ENCODE assay signal across 18 cellular contexts in genomic region chr4:107647591-107647990, GRCh38.
"Had no signal": no experiment of that assay in that cellular context is flagged by ENCODE, and none has a peak within 500 bp of the region (broad histone marks: within the 10 kb centered on the region; RNA-seq: fewer than 3 reads in every experiment).

No MANE protein-coding gene starts in this region.

- H3K9me3 ChIP-seq: esophagus muscularis mucosa, transverse colon, uterus had no signal

- H3K27ac ChIP-seq: cardiac muscle cell, esophagus muscularis mucosa, transverse colon, uterus, VCaP had no signal

- H3K27me3 ChIP-seq: cardiac muscle cell, esophagus muscularis mucosa, transverse colon, uterus had no signal

- ATAC-seq: activated T-cell treated with anti-CD3 and anti-CD28 coated beads, Interleukin-2, amount 50 U/mL, for 4 hours; left lobe of liver; natural killer cell treated with Interleukin-12 subunit alpha and Interleukin-12 subunit beta and Interleukin-15 and Interleukin-18, amount 100 ng/mL, for 72 hours had no signal

- H3K4me3 ChIP-seq: cardiac muscle cell, esophagus muscularis mucosa, lung, transverse colon, uterus had no signal

- H3K4me1 ChIP-seq: esophagus muscularis mucosa, uterus had no signal

- H3K36me3 ChIP-seq: cardiac muscle cell, uterus had no signal

- DNase-seq: activated CD4-positive, alpha-beta T cell treated with anti-CD3 and anti-CD28 coated beads, Interleukin-2, amount 50 U/mL, for 1 hour; activated CD4-positive, CD25-positive, alpha-beta regulatory T cell treated with anti-CD3 and anti-CD28 coated beads, Interleukin-2, amount 50 U/mL, for 72 hours; activated CD8-positive, alpha-beta memory T cell treated with anti-CD3 and anti-CD28 coated beads, Interleukin-2, amount 50 U/mL, for 4 hours; activated naive CD4-positive, alpha-beta T cell treated with anti-CD3 and anti-CD28 coated beads, Interleukin-2, amount 10 ng/mL, durations not matched to agents 7 days and 5 days; activated T-cell treated with anti-CD3 and anti-CD28 coated beads, Interleukin-2, amount 50 U/mL, for 4 hours; effector CD8-positive, alpha-beta T cell; foreskin melanocyte; kidney; retina; stimulated activated CD4-positive, alpha-beta T cell treated with anti-CD3 and anti-CD28 coated beads, Interleukin-2, amount 100 ng/mL, for 24 hours; transverse colon; uterus had no signal
